Comparison of ENCODE assay signal across 12 cellular contexts in genomic region chr4:109207060-109207459, GRCh38.
DNase-seq lines count a peak whose midpoint lies in the region; TF ChIP-seq lines count a peak whose summit lies in the region.
"Had no signal": no experiment of that assay in that cellular context is flagged by ENCODE, and none has a peak within 500 bp of the region (broad histone marks: within the 10 kb centered on the region; RNA-seq: fewer than 3 reads in every experiment).

No MANE protein-coding gene starts in this region.

- no peaks in the 10 kb centered on the region for H3K27me3 ChIP-seq in H7 (ENCODE audit: control insufficient read depth, insufficient read depth, low read length)
- H3K27me3 ChIP-seq: BE2C, upper lobe of left lung had no signal

- no peak for TF ChIP-seq CTCF in HFF-Myc (IDR thresholded peaks at IDR 0.05; ENCODE audit: low read depth, low read length, missing control alignments)

- H3K9ac ChIP-seq in SK-N-MC (ENCODE audit: insufficient read length) = no peak overlapping the region

- H3K36me3 ChIP-seq in SK-N-MC (ENCODE audit: insufficient read depth, low read length) (no peaks in the 10 kb centered on the region), H7 (replicated peaks; ENCODE audit: control insufficient read depth, insufficient read depth, low read length) (no peaks in the 10 kb centered on the region)
- H3K36me3 ChIP-seq: BE2C, upper lobe of left lung had no signal

- H3K27ac ChIP-seq in SK-N-MC = no peak overlapping the region
- H3K27ac ChIP-seq: upper lobe of left lung had no signal

- DNase-seq in A172 (ENCODE audit: low spot score) (peak; percentile 62), HFF-Myc (ENCODE audit: extremely low read depth, low read depth) (peak; percentile 39), SK-N-MC (ENCODE audit: low read depth, low spot score) (peak; percentile 48), fibroblast of peridontal ligament (ENCODE audit: extremely low read depth) (peak; percentile 78), NCI-H187 treated with DMSO at 0.1 percent for 48 hours (lab: John Stamatoyannopoulos, UW) (no peak), H7 (no peak), DMS114 treated with DMSO at 0.1 percent for 48 hours (lab: John Stamatoyannopoulos, UW; ENCODE audit: unreplicated experiment) (no peak)
- DNase-seq in stimulated activated CD4-positive, alpha-beta T cell treated with anti-CD3 and anti-CD28 coated beads, Interleukin-2, amount 100 ng/mL, for 48 hours = no peak
- DNase-seq: activated CD8-positive, alpha-beta memory T cell treated with anti-CD3 and anti-CD28 coated beads, Interleukin-2, amount 50 U/mL, for 4 hours; BE2C; upper lobe of left lung had no signal

- H3K4me3 ChIP-seq in HFF-Myc (replicated peaks; ENCODE audit: low read depth, low read length) (no peak overlapping the region), SK-N-MC (no peak overlapping the region), H7 (ENCODE audit: insufficient read depth, low read depth, low read length) (no peak overlapping the region)
- H3K4me3 ChIP-seq: lung, upper lobe of left lung had no signal

- H3K9me3 ChIP-seq in SK-N-MC (ENCODE audit: low read depth, low read length) = no peaks in the 10 kb centered on the region
- H3K9me3 ChIP-seq: BE2C, upper lobe of left lung had no signal

Comparison
In these comparisons a context has a peak if more than half of its experiments do, and no peak if none do; other contexts are left out.
1. DNase-seq: peak in A172 (single experiment), HFF-Myc (single experiment), SK-N-MC (single experiment) and fibroblast of peridontal ligament (single experiment); none in NCI-H187 treated with DMSO at 0.1 percent for 48 hours (single experiment), stimulated activated CD4-positive, alpha-beta T cell treated with anti-CD3 and anti-CD28 coated beads, Interleukin-2, amount 100 ng/mL, for 48 hours (0 of 2), H7 (single experiment) and DMS114 treated with DMSO at 0.1 percent for 48 hours (single experiment).